Comparison of ENCODE assay signal across 17 cellular contexts in genomic region chr11:129937592-129938238, GRCh38. TPM values are rescaled to one million over a fixed set of nuclear protein-coding genes. Genes with fewer than 3 reads are reported as not detected.
DNase-seq lines count a peak whose midpoint lies in the region; TF ChIP-seq lines count a peak whose summit lies in the region.
"Had no signal": no experiment of that assay in that cellular context is flagged by ENCODE, and none has a peak within 500 bp of the region (broad histone marks: within the 10 kb centered on the region; RNA-seq: fewer than 3 reads in every experiment).

No MANE protein-coding gene starts in this region.

- peak; percentile 90 for TF ChIP-seq EP300 in Ishikawa (IDR thresholded peaks at IDR 0.05; ENCODE audit: borderline replicate concordance)

- no peak overlapping the region for H3K27ac Mint-ChIP-seq in activated T-helper 2 cell treated with anti-CD3 and anti-CD28 coated beads, Interferon-gamma antibody, Interleukin-2, Interleukin-4, amounts not matched to agents 10 μg/mL and 5 μg/mL and 100 μg/mL, durations not matched to agents 14 hours and 24 hours and 36 hours
- H3K27ac Mint-ChIP-seq: activated CD4-positive, alpha-beta T cell treated with anti-CD3 and anti-CD28 coated beads, Interleukin-2, amount 10 ng/mL, durations not matched to agents 24 days and 14 days; naive B cell had no signal

- TF ChIP-seq RAD21 in Ishikawa (IDR thresholded peaks at IDR 0.05; ENCODE audit: low read depth) = no peak

- H3K9me3 Mint-ChIP-seq in activated T-helper 2 cell treated with anti-CD3 and anti-CD28 coated beads, Interferon-gamma antibody, Interleukin-2, Interleukin-4, amounts not matched to agents 10 μg/mL and 5 μg/mL and 100 μg/mL, durations not matched to agents 14 hours and 24 hours and 36 hours = no peaks in the 10 kb centered on the region
- H3K9me3 Mint-ChIP-seq: activated CD4-positive, alpha-beta T cell treated with anti-CD3 and anti-CD28 coated beads, Interleukin-2, amount 10 ng/mL, durations not matched to agents 24 days and 14 days; activated naive CD4-positive, alpha-beta T cell treated with anti-CD3 and anti-CD28 coated beads, Interleukin-2, amount 50 U/mL, for 72 hours; central memory CD8-positive, alpha-beta T cell; naive B cell had no signal

- H3K36me3 Mint-ChIP-seq in activated T-helper 2 cell treated with anti-CD3 and anti-CD28 coated beads, Interferon-gamma antibody, Interleukin-2, Interleukin-4, amounts not matched to agents 10 μg/mL and 5 μg/mL and 100 μg/mL, durations not matched to agents 14 hours and 24 hours and 36 hours (ENCODE audit: low read depth) = peaks cover 20% of the 10 kb centered on the region

- no peak overlapping the region for H3K4me3 Mint-ChIP-seq in activated T-helper 2 cell treated with anti-CD3 and anti-CD28 coated beads, Interferon-gamma antibody, Interleukin-2, Interleukin-4, amounts not matched to agents 10 μg/mL and 5 μg/mL and 100 μg/mL, durations not matched to agents 14 hours and 24 hours and 36 hours (ENCODE audit: low read depth)
- H3K4me3 Mint-ChIP-seq: activated CD4-positive, alpha-beta T cell treated with anti-CD3 and anti-CD28 coated beads, Interleukin-2, amount 10 ng/mL, durations not matched to agents 24 days and 14 days; central memory CD8-positive, alpha-beta T cell; naive B cell had no signal

- H3K27me3 Mint-ChIP-seq in activated T-helper 2 cell treated with anti-CD3 and anti-CD28 coated beads, Interferon-gamma antibody, Interleukin-2, Interleukin-4, amounts not matched to agents 10 μg/mL and 5 μg/mL and 100 μg/mL, durations not matched to agents 14 hours and 24 hours and 36 hours (ENCODE audit: low read depth) = no peaks in the 10 kb centered on the region
- H3K27me3 Mint-ChIP-seq: activated CD4-positive, alpha-beta T cell treated with anti-CD3 and anti-CD28 coated beads, Interleukin-2, amount 10 ng/mL, durations not matched to agents 24 days and 14 days; central memory CD8-positive, alpha-beta T cell; naive B cell had no signal

- intact Hi-C loops in activated T-helper 2 cell treated with anti-CD3 and anti-CD28 coated beads, Interferon-gamma antibody, Interleukin-2, Interleukin-4, amounts not matched to agents 10 μg/mL and 5 μg/mL and 100 μg/mL, durations not matched to agents 14 hours and 24 hours and 36 hours (cut with micrococcal nuclease) = no loop called here

- H3K4me1 Mint-ChIP-seq in activated T-helper 2 cell treated with anti-CD3 and anti-CD28 coated beads, Interferon-gamma antibody, Interleukin-2, Interleukin-4, amounts not matched to agents 10 μg/mL and 5 μg/mL and 100 μg/mL, durations not matched to agents 14 hours and 24 hours and 36 hours (ENCODE audit: low read depth) = peaks cover 10% of the 10 kb centered on the region
- H3K4me1 Mint-ChIP-seq: activated CD4-positive, alpha-beta T cell treated with anti-CD3 and anti-CD28 coated beads, Interleukin-2, amount 10 ng/mL, durations not matched to agents 24 days and 14 days; central memory CD8-positive, alpha-beta T cell; naive B cell had no signal

- DNase-seq in NCI-H345 (lab: John Stamatoyannopoulos, UW) = peak; percentile 4
- no peak for DNase-seq in NCI-H345 treated with DMSO at 0.1 percent for 48 hours (lab: John Stamatoyannopoulos, UW; ENCODE audit: unreplicated experiment)
- DNase-seq in dermis blood vessel endothelial cell = peak; percentile 23
- DNase-seq in renal cortical epithelial cell (ENCODE audit: low read depth) = peak; percentile 25
- no peak for DNase-seq in activated effector memory CD4-positive, alpha-beta T cell treated with anti-CD3 and anti-CD28 coated beads, Interleukin-2, amount 50 U/mL, for 16 hours
- no peak for DNase-seq in activated T-helper 2 cell treated with anti-CD3 and anti-CD28 coated beads, Interferon-gamma antibody, Interleukin-2, Interleukin-4, amounts not matched to agents 10 μg/mL and 5 μg/mL and 100 μg/mL, durations not matched to agents 14 hours and 24 hours and 36 hours (ENCODE audit: low spot score)
- DNase-seq in NCI-H2196 (lab: John Stamatoyannopoulos, UW; ENCODE audit: unreplicated experiment) = no peak
- DNase-seq: activated CD4-positive, alpha-beta T cell treated with anti-CD3 and anti-CD28 coated beads, Interleukin-2, amount 10 ng/mL, durations not matched to agents 24 days and 14 days; DND-41; naive B cell; NCI-H1092; NCI-H2081 treated with DMSO at 0.1 percent for 48 hours; SK-N-SH; upper lobe of right lung had no signal

TF ChIP-seq in Ishikawa, 13 proteins besides CTCF, POLR2A, EP300 and RAD21:
- no peak for TF ChIP-seq USF1 (IDR thresholded peaks at IDR 0.05)
- TF ChIP-seq MAX (IDR thresholded peaks at IDR 0.05) = no peak
- TF ChIP-seq TCF12 (IDR thresholded peaks at IDR 0.05; ENCODE audit: low read depth) = peak; percentile 93
- TF ChIP-seq FOXM1 (IDR thresholded peaks at IDR 0.05; ENCODE audit: borderline replicate concordance, low read depth) = peak; percentile 74; the same call in 1 of the 2 replicates
- TF ChIP-seq CEBPB (IDR thresholded peaks at IDR 0.05) = peak; percentile 62
- peak; percentile 78 for TF ChIP-seq TEAD4 (IDR thresholded peaks at IDR 0.05)
- peak; percentile 72 for TF ChIP-seq NFIC (IDR thresholded peaks at IDR 0.05)
- no peak for TF ChIP-seq ZBTB7A (IDR thresholded peaks at IDR 0.05; ENCODE audit: low read depth)
TF ChIP-seq in Ishikawa: peak in this region for 5.

RNA-seq across cellular contexts. Expression of gene NFRKB, which starts 42.3 kb away (rescaled TPM):
- 28.9 and 33.4 TPM in 2 replicates for total RNA-seq in dermis blood vessel endothelial cell
- 20.5 and 26.2 TPM in 2 replicates for total RNA-seq in renal cortical epithelial cell
- 42.6 and 42.8 TPM in 2 replicates for total RNA-seq in activated T-helper 2 cell treated with anti-CD3 and anti-CD28 coated beads, Interferon-gamma antibody, Interleukin-2, Interleukin-4, amounts not matched to agents 10 μg/mL and 5 μg/mL and 100 μg/mL, durations not matched to agents 14 hours and 24 hours and 36 hours

Comparison
In these comparisons a context has a peak if more than half of its experiments do, and no peak if none do; other contexts are left out.
1. DNase-seq: peak in NCI-H345 (single experiment), dermis blood vessel endothelial cell (single experiment) and renal cortical epithelial cell (single experiment); none in NCI-H345 treated with DMSO at 0.1 percent for 48 hours (single experiment), activated effector memory CD4-positive, alpha-beta T cell treated with anti-CD3 and anti-CD28 coated beads, Interleukin-2, amount 50 U/mL, for 16 hours (single experiment), activated T-helper 2 cell treated with anti-CD3 and anti-CD28 coated beads, Interferon-gamma antibody, Interleukin-2, Interleukin-4, amounts not matched to agents 10 μg/mL and 5 μg/mL and 100 μg/mL, durations not matched to agents 14 hours and 24 hours and 36 hours (single experiment) and NCI-H2196 (single experiment).